Comparison of ENCODE assay signal across 9 cellular contexts in the genomic region with DNA sequence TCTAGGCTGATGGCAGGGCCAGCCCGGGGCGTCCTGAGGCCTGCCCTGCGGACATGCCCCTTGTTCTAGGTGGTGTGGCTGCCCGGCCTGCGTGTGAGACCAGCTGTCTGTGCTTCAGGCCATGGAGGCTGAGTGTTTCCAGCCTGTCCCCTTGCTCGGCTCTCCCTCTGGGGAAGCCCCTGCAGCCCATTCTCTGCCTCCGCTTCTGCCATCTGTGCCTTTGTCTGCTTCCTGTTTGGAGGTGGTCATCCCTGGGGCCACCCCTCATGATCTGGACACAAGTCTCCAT.
DNase-seq lines count a peak whose midpoint lies in the region; ATAC-seq and TF ChIP-seq lines count a peak whose summit lies in the region.
"Had no signal": no experiment of that assay in that cellular context is flagged by ENCODE, and none has a peak within 500 bp of the region (broad histone marks: within the 10 kb centered on the region; RNA-seq: fewer than 3 reads in every experiment).

No MANE protein-coding gene starts in this region.

- no peaks in the 10 kb centered on the region for H3K9me3 ChIP-seq in osteoblast (ENCODE audit: low read depth, low read length)

- peaks cover 45% of the 10 kb centered on the region for H3K4me1 ChIP-seq in osteoblast (ENCODE audit: insufficient read depth, low read length)

- peaks cover 85% of the 10 kb centered on the region for H3K79me2 ChIP-seq in osteoblast (ENCODE audit: insufficient read depth, low read length)

- peak overlapping the region; percentile 81 for H3K27ac Mint-ChIP-seq in activated naive CD8-positive, alpha-beta T cell treated with anti-CD3 and anti-CD28 coated beads, Interleukin-2, amount 10 ng/mL, durations not matched to agents 7 days and 5 days

- DNase-seq in activated naive CD8-positive, alpha-beta T cell treated with anti-CD3 and anti-CD28 coated beads, Interleukin-2, amount 10 ng/mL, durations not matched to agents 7 days and 5 days = no peak
- no peak for DNase-seq in osteoblast (ENCODE audit: insufficient read length, low spot score, missing footprints)
- no peak for DNase-seq in ureter (ENCODE audit: low spot score)
- no peak for DNase-seq in NCI-H1048 (lab: John Stamatoyannopoulos, UW)
- no peak for DNase-seq in NCI-H2081 treated with DMSO at 0.1 percent for 48 hours (lab: John Stamatoyannopoulos, UW)
- no peak for DNase-seq in stimulated activated CD4-positive, alpha-beta T cell treated with anti-CD3 and anti-CD28 coated beads, Interleukin-4, amount 100 ng/mL, for 24 hours

- no peaks in the 10 kb centered on the region for H3K27me3 ChIP-seq in osteoblast (ENCODE audit: insufficient read depth, low read length)

- H3K36me3 Mint-ChIP-seq in activated naive CD8-positive, alpha-beta T cell treated with anti-CD3 and anti-CD28 coated beads, Interleukin-2, amount 10 ng/mL, durations not matched to agents 7 days and 5 days = no peaks in the 10 kb centered on the region
- H3K36me3 Mint-ChIP-seq: T-cell had no signal

- no peaks in the 10 kb centered on the region for H3K27me3 Mint-ChIP-seq in activated naive CD8-positive, alpha-beta T cell treated with anti-CD3 and anti-CD28 coated beads, Interleukin-2, amount 10 ng/mL, durations not matched to agents 7 days and 5 days
- H3K27me3 Mint-ChIP-seq: T-cell had no signal

- H2AFZ ChIP-seq in osteoblast (ENCODE audit: low read length) = no peak overlapping the region

- peak overlapping the region; percentile 99 for H3K27ac ChIP-seq in osteoblast (ENCODE audit: low read depth, low read length)

- peak overlapping the region; percentile 20 for H3K4me3 Mint-ChIP-seq in activated naive CD8-positive, alpha-beta T cell treated with anti-CD3 and anti-CD28 coated beads, Interleukin-2, amount 10 ng/mL, durations not matched to agents 7 days and 5 days

- H3K4me3 ChIP-seq in osteoblast (ENCODE audit: insufficient read depth, low read length) = peak overlapping the region; percentile 42

- peaks cover 38% of the 10 kb centered on the region for H3K4me1 Mint-ChIP-seq in activated naive CD8-positive, alpha-beta T cell treated with anti-CD3 and anti-CD28 coated beads, Interleukin-2, amount 10 ng/mL, durations not matched to agents 7 days and 5 days

- H3K9me3 Mint-ChIP-seq in activated naive CD8-positive, alpha-beta T cell treated with anti-CD3 and anti-CD28 coated beads, Interleukin-2, amount 10 ng/mL, durations not matched to agents 7 days and 5 days = no peaks in the 10 kb centered on the region
- H3K9me3 Mint-ChIP-seq: T-cell had no signal

- H3K4me2 ChIP-seq in osteoblast (ENCODE audit: insufficient read depth, low read length) = peak overlapping the region; percentile 68

- peaks cover 25% of the 10 kb centered on the region for H3K36me3 ChIP-seq in osteoblast (ENCODE audit: insufficient read depth, low read length)

- no peak for TF ChIP-seq CTCF in osteoblast (IDR thresholded peaks at IDR 0.05; ENCODE audit: extremely low read depth, low read depth, low read length)

- ATAC-seq in GM18873 (IDR thresholded peaks at IDR 0.05; ENCODE audit: low FRiP score, unreplicated experiment) (peak; percentile 22), HG02759 (IDR thresholded peaks at IDR 0.05; ENCODE audit: unreplicated experiment) (peak; percentile 10)
- ATAC-seq in activated naive CD8-positive, alpha-beta T cell treated with anti-CD3 and anti-CD28 coated beads, Interleukin-2, amount 10 ng/mL, durations not matched to agents 7 days and 5 days (ENCODE audit: low read depth) = no peak

- peaks cover 55% of the 10 kb centered on the region for H4K20me1 ChIP-seq in osteoblast (ENCODE audit: insufficient read depth, low read length)

- POLR2A ChIA-PET in activated naive CD8-positive, alpha-beta T cell treated with anti-CD3 and anti-CD28 coated beads, Interleukin-2, amount 10 ng/mL, durations not matched to agents 7 days and 5 days (lab: Charles Lee) = interaction anchor here (0.8 to 1.5 kb wide), 7 partner anchors 46 to 521 kb away, joined by 3 to 6 read pairs (median 4); no protein-coding TSS in a partner anchor
